Comparison of ENCODE assay signal across 8 cellular contexts in genomic region chr2:178522950-178523595, GRCh38. TPM values are rescaled to one million over a fixed set of nuclear protein-coding genes. Genes with fewer than 3 reads are reported as not detected.
DNase-seq lines count a peak whose midpoint lies in the region; ATAC-seq and TF ChIP-seq lines count a peak whose summit lies in the region.

No MANE protein-coding gene starts in this region.

- H3K4me3 ChIP-seq in GM23248 (peak overlapping the region; percentile 93), MG63 (peak overlapping the region; percentile 78), right cardiac atrium (ENCODE audit: low read length) (peak overlapping the region; percentile 68), psoas muscle (peak overlapping the region; percentile 62), uterus (peak overlapping the region; percentile 65 to 76)

- H3F3A ChIP-seq in GM23248 (ENCODE audit: insufficient read depth): peaks cover 25% of the 10 kb centered on the region; the same call in 1 of the 2 replicates

- intact Hi-C loops in right cardiac atrium (cut with DNase I) (no loop called here), psoas muscle (cut with DNase I) (no loop called here), uterus (cut with DNase I; ENCODE audit: low total_unique reads) (no loop called here)

- no peaks in the 10 kb centered on the region for H3K9me3 ChIP-seq in ES-I3 (ENCODE audit: control insufficient read depth, insufficient read depth, low read length)
- H3K9me3 ChIP-seq in GM23248 (ENCODE audit: low read depth): no peaks in the 10 kb centered on the region
- H3K9me3 ChIP-seq in MG63: no peaks in the 10 kb centered on the region
- no peaks in the 10 kb centered on the region for H3K9me3 ChIP-seq in right cardiac atrium (ENCODE audit: control insufficient read depth, low read length)
- H3K9me3 ChIP-seq in psoas muscle: no peaks in the 10 kb centered on the region
- no peaks in the 10 kb centered on the region for H3K9me3 ChIP-seq in uterus

- H4K20me1 ChIP-seq in GM23248 (ENCODE audit: insufficient read depth): no peaks in the 10 kb centered on the region

- 3% methylated on average over 25 of the region's 25 CpGs for WGBS in GM23248 (ENCODE audit: low coverage in 1 of 2, low lambda C conversion rate in 2 of 2, missing lambda C conversion rate in 2 of 2), 2 experiments
- WGBS in right cardiac atrium: 16% methylated on average over 25 of the region's 25 CpGs
- 6 to 15% (median 11%) methylated on average over 25 of the region's 25 CpGs for WGBS in psoas muscle, 3 donors

- H3K36me3 ChIP-seq in ES-I3 (ENCODE audit: insufficient read depth, low read length) (no peaks in the 10 kb centered on the region), GM23248 (ENCODE audit: low read depth) (no peaks in the 10 kb centered on the region), MG63 (no peaks in the 10 kb centered on the region; the same call in none of the 2 replicates), psoas muscle (ENCODE audit: insufficient read depth in 1 of 2, low read depth in 1 of 2) (peaks cover 6 to 34% of the 10 kb centered on the region in 2 donors), uterus (no peaks in the 10 kb centered on the region)

- H3K27ac ChIP-seq in GM23248 (peak overlapping the region; percentile 65), right cardiac atrium (ENCODE audit: low read length) (peak overlapping the region; percentile 42), psoas muscle (peak overlapping the region; percentile 80), uterus (peak overlapping the region; percentile 70 to 72)

- peak in 1 of 2 donors; percentile 52 for TF ChIP-seq POLR2A in uterus (IDR thresholded peaks at IDR 0.05)

- H3K4me1 ChIP-seq in ES-I3 (ENCODE audit: insufficient read depth, low read length) (no peaks in the 10 kb centered on the region), GM23248 (ENCODE audit: insufficient read depth) (peaks cover 3% of the 10 kb centered on the region; the same call in 1 of the 2 replicates), right cardiac atrium (ENCODE audit: control insufficient read depth, insufficient read depth, low read length) (no peaks in the 10 kb centered on the region), psoas muscle (no peaks in the 10 kb centered on the region), uterus (no peaks in the 10 kb centered on the region)

- ATAC-seq in right cardiac atrium (peak; percentile 94 to 95), psoas muscle (peak; percentile 64 to 72 (median 66))

- peak; percentile 87 for DNase-seq in GM23248
- DNase-seq in MG63: peak; percentile 80
- DNase-seq in T-helper 1 cell: peak; percentile 58 to 88 (median 69)
- DNase-seq in amygdala (lab: John Stamatoyannopoulos, UW): peak in 55 of 56 donors; percentile 4 to 84 (median 55)
- DNase-seq in right cardiac atrium: peak; percentile 83 to 92 (median 92)
- DNase-seq in psoas muscle: peak; percentile 80 to 90
- DNase-seq in uterus: peak; percentile 75 to 76

- peak overlapping the region; percentile 74 for H3K9ac ChIP-seq in ES-I3 (ENCODE audit: low read depth, low read length)
- H3K9ac ChIP-seq in GM23248: peak overlapping the region; percentile 85

- no peaks in the 10 kb centered on the region for H3K27me3 ChIP-seq in GM23248 (replicated peaks; ENCODE audit: insufficient read depth)
- no peaks in the 10 kb centered on the region for H3K27me3 ChIP-seq in MG63
- no peaks in the 10 kb centered on the region for H3K27me3 ChIP-seq in right cardiac atrium (ENCODE audit: control insufficient read depth, insufficient read depth)
- no peaks in the 10 kb centered on the region for H3K27me3 ChIP-seq in psoas muscle (ENCODE audit: insufficient read depth in 3 of 3, low read length in 2 of 3)
- no peaks in the 10 kb centered on the region for H3K27me3 ChIP-seq in uterus

- peak overlapping the region; percentile 91 for H2AFZ ChIP-seq in GM23248

- peak; percentile 72 for TF ChIP-seq CTCF in psoas muscle (IDR thresholded peaks at IDR 0.05)
- peak; percentile 51 to 69 (median 66) for TF ChIP-seq CTCF in uterus (IDR thresholded peaks at IDR 0.05)

- H3K79me2 ChIP-seq in GM23248 (ENCODE audit: insufficient read depth): peaks cover 47% of the 10 kb centered on the region

- no peaks in the 10 kb centered on the region for H3K9me2 ChIP-seq in GM23248 (ENCODE audit: insufficient read depth)

- in situ Hi-C loops in GM23248 (cut with MboI): no loop called here

- H3K4me2 ChIP-seq in GM23248 (ENCODE audit: unreplicated experiment): peak overlapping the region; percentile 91

RNA-seq across cellular contexts. Expression of gene PLEKHA3, which starts 42.8 kb away (rescaled TPM):
- 5.6 and 9.4 TPM in 2 replicates for total RNA-seq in GM23248 (2014; rRNA removed; shearing (Covaris generic))
- polyA plus RNA-seq in GM23248 (2016; fragmentation: Nextera tagmentation; extraction: Ambion mirVana) (17.7 and 17.9 TPM in 2 replicates), right cardiac atrium (5.3 TPM), psoas muscle (1 to 10 TPM; 4.0 to 8.1 (median 4.2) TPM)
- 14.8 and 23.7 TPM in 2 replicates for total RNA-seq in MG63 (2014; rRNA removed; shearing (Covaris generic); ENCODE audit: low replicate concordance)
- total RNA-seq in right cardiac atrium (10 to 100 TPM; 44.5 to 69.9 (median 47.3) TPM), psoas muscle (10 to 100 TPM; 13.5 to 22.5 (median 17.6) TPM), uterus (10 to 100 TPM in 3 of 4 donors, 1 to 10 TPM in 1; 9.1 to 45.5 (median 14.2) TPM)

RNA-seq across cellular contexts. Expression of gene FKBP7, which starts 44.7 kb away (rescaled TPM):
- 18.6 and 28.4 TPM in 2 replicates for total RNA-seq in GM23248 (2014; rRNA removed; shearing (Covaris generic))
- polyA plus RNA-seq in GM23248 (2016; fragmentation: Nextera tagmentation; extraction: Ambion mirVana) (81.1 and 81.2 TPM in 2 replicates), right cardiac atrium (11.7 TPM), psoas muscle (1 to 10 TPM; 2.5 to 5.6 (median 5.1) TPM)
- 17.2 and 21.6 TPM in 2 replicates for total RNA-seq in MG63 (2014; rRNA removed; shearing (Covaris generic); ENCODE audit: low replicate concordance)
- total RNA-seq in right cardiac atrium (10 to 100 TPM; 10.7 to 15.6 (median 12.8) TPM), psoas muscle (1 to 10 TPM; 2.1 to 4.4 (median 2.9) TPM), uterus (10 to 100 TPM in 3 of 4 donors, 1 to 10 TPM in 1; 5.4 to 87.2 (median 27.0) TPM)

Comparison
In these comparisons a context has a peak if more than half of its experiments do, and no peak if none do; other contexts are left out.
1. Peak in every context shown above with its lines: DNase-seq, ATAC-seq, H3K4me3 ChIP-seq and H3K27ac ChIP-seq.